In the genomic region with DNA sequence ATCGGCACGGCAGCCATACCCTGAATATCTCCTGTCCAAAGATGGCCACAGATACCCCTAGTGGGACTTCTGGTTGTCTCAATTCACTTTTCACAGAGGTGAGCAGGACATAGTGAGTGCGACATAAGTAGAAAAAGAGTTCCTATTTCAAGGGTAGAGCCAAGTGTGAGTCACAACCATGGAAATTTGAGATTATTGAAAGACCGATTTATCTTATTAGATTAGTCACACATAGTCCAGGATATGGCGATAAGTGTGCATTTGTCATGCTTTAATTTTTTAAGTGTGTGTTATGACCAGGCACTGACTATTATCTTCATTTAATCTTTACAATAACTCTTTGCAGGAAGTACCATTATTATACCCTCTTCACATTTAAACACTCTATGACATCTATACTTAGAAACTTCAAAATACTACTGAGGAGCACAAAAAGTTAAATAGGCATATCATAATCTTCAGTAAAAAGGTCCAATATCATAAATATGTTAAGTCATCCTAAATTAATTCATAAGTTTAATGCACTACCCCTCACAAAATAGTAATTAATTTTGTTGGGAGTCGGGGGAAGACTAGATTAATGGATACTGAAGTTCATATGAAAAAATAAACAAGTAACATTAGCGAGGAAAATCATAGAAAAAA, we compare ENCODE assay signal across 19 cellular contexts. TPM values are rescaled to one million over a fixed set of nuclear protein-coding genes. Genes with fewer than 3 reads are reported as not detected.
DNase-seq lines count a peak whose midpoint lies in the region; ATAC-seq and TF ChIP-seq lines count a peak whose summit lies in the region.
"Had no signal": no experiment of that assay in that cellular context is flagged by ENCODE, and none has a peak within 500 bp of the region (broad histone marks: within the 10 kb centered on the region; RNA-seq: fewer than 3 reads in every experiment).

No MANE protein-coding gene starts in this region.

- H3K14ac ChIP-seq in mesenchymal stem cell (ENCODE audit: low read length in 2 of 2): no peak overlapping the region

- H3K18ac ChIP-seq in mesenchymal stem cell (ENCODE audit: low read depth in 1 of 2, low read length in 2 of 2): no peak overlapping the region

- H2AK5ac ChIP-seq in mesenchymal stem cell (ENCODE audit: low read length, severe bottlenecking): no peak overlapping the region

- no peaks in the 10 kb centered on the region for H3K27me3 ChIP-seq in DOHH2 (ENCODE audit: control insufficient read depth, low read length)
- no peaks in the 10 kb centered on the region for H3K27me3 ChIP-seq in mesenchymal stem cell (ENCODE audit: control insufficient read depth in 1 of 2, insufficient read depth in 1 of 2, low read length in 2 of 2)

- TF ChIP-seq CTCF in DOHH2 (IDR thresholded peaks at IDR 0.05; ENCODE audit: low read depth, low read length, poor library complexity, severe bottlenecking) (no peak), astrocyte of the spinal cord (IDR thresholded peaks at IDR 0.05; ENCODE audit: low read depth, low read length) (no peak)

- no peak overlapping the region for H2AFZ ChIP-seq in mesenchymal stem cell (ENCODE audit: low read depth, low read length)

- peak overlapping the region; percentile 32 for H3K9ac ChIP-seq in mesenchymal stem cell (ENCODE audit: low read length)

- peaks cover 33% of the 10 kb centered on the region for H3K4me1 ChIP-seq in DOHH2 (ENCODE audit: control insufficient read depth, low read length)
- H3K4me1 ChIP-seq in mesenchymal stem cell (ENCODE audit: control insufficient read depth, insufficient read depth, low read depth, low read length): no peaks in the 10 kb centered on the region

- no peaks in the 10 kb centered on the region for H3F3A ChIP-seq in DOHH2 (ENCODE audit: control insufficient read depth, insufficient read depth)

- peak overlapping the region in 1 of 2 experiments; percentile 39 for H2BK12ac ChIP-seq in mesenchymal stem cell (ENCODE audit: low read length in 2 of 2)

- whole genome bisulfite sequencing in mesenchymal stem cell: 70% methylated on average over 3 of the region's 7 CpGs

- no peak overlapping the region for H2BK5ac ChIP-seq in mesenchymal stem cell (ENCODE audit: low read depth, low read length, poor library complexity, severe bottlenecking)

- H3K9me3 ChIP-seq in DOHH2 (ENCODE audit: control insufficient read depth, insufficient read depth, low read length) (no peaks in the 10 kb centered on the region), mesenchymal stem cell (ENCODE audit: control insufficient read depth, low read length) (no peaks in the 10 kb centered on the region)

- H3K79me2 ChIP-seq in DOHH2 (ENCODE audit: control insufficient read depth, low read length): no peaks in the 10 kb centered on the region

- no peak overlapping the region for H2BK15ac ChIP-seq in mesenchymal stem cell (ENCODE audit: low read depth, poor library complexity, severe bottlenecking)

- peak overlapping the region; percentile 15 for H4K8ac ChIP-seq in mesenchymal stem cell (ENCODE audit: low read length)

- H3K79me1 ChIP-seq in mesenchymal stem cell (replicated peaks; ENCODE audit: low read length, poor library complexity, severe bottlenecking): no peaks in the 10 kb centered on the region

- no peak overlapping the region for H3K23ac ChIP-seq in mesenchymal stem cell (ENCODE audit: low read length in 2 of 2)

- H3K4me2 ChIP-seq in DOHH2 (ENCODE audit: low read length): peak overlapping the region; percentile 61
- H3K4me2 ChIP-seq in mesenchymal stem cell (ENCODE audit: low read length, poor library complexity, severe bottlenecking): no peak overlapping the region

- H2BK120ac ChIP-seq in mesenchymal stem cell (ENCODE audit: low read depth, low read length): no peak overlapping the region

- H3K4me3 ChIP-seq in DOHH2 (ENCODE audit: low read length): peak overlapping the region; percentile 45
- no peak overlapping the region for H3K4me3 ChIP-seq in astrocyte of the spinal cord (ENCODE audit: low read depth, low read length)
- no peak overlapping the region for H3K4me3 ChIP-seq in mesenchymal stem cell (ENCODE audit: insufficient read depth in 1 of 2, low read depth in 1 of 2, low read length in 2 of 2)
- H3K4me3 ChIP-seq: skin epidermis had no signal

- H3K36me3 ChIP-seq in DOHH2 (ENCODE audit: control insufficient read depth, low read length) (no peaks in the 10 kb centered on the region), mesenchymal stem cell (ENCODE audit: control insufficient read depth in 1 of 2, insufficient read depth in 2 of 2, low read depth in 1 of 2, low read length in 2 of 2) (no peaks in the 10 kb centered on the region)

- H3K4ac ChIP-seq in mesenchymal stem cell (ENCODE audit: low read depth in 1 of 2, low read length in 2 of 2): no peak overlapping the region

- H4K20me1 ChIP-seq in DOHH2 (ENCODE audit: control insufficient read depth, insufficient read depth, low read depth, low read length): no peaks in the 10 kb centered on the region

- no peak for ATAC-seq in GM18502 (IDR thresholded peaks at IDR 0.05; ENCODE audit: poor library complexity, unreplicated experiment)
- ATAC-seq: stimulated activated naive CD8-positive, alpha-beta T cell treated with anti-CD3 and anti-CD28 coated beads, Interleukin-15, amount 100 ng/mL, for 72 hours had no signal

- 0 out of 2 replicates have a peak overlapping the region, but pooled peaks have one; percentile 13 for H3K27ac ChIP-seq in DOHH2 (ENCODE audit: low read depth, low read length)
- H3K27ac ChIP-seq in mesenchymal stem cell (ENCODE audit: low read length, poor library complexity, severe bottlenecking): no peak overlapping the region
- H3K27ac ChIP-seq: C4-2B, skin epidermis had no signal

- in situ Hi-C loops in astrocyte of the spinal cord (cut with HindIII; ENCODE audit: low sequenced_read_pairs): no loop called here

- peak; percentile 50 for DNase-seq in LHCN-M2 (ENCODE audit: low read depth)
- peak; percentile 73 for DNase-seq in astrocyte of the spinal cord (ENCODE audit: low read depth, low spot score)
- DNase-seq in mesenchymal stem cell: peak; percentile 71
- DNase-seq in epidermal melanocyte (ENCODE audit: insufficient read length, low spot score): no peak
- DNase-seq in stimulated activated CD4-positive, alpha-beta T cell treated with anti-CD3 and anti-CD28 coated beads, Interleukin-4, amount 100 ng/mL, for 1 hour: no peak
- no peak for DNase-seq in NCI-H2171 treated with DMSO at 0.1 percent for 48 hours (lab: John Stamatoyannopoulos, UW)
- DNase-seq: activated CD4-positive, alpha-beta T cell treated with anti-CD3 and anti-CD28 coated beads, Interleukin-2, amount 50 U/mL, for 1 hour; activated naive CD8-positive, alpha-beta T cell treated with anti-CD3 and anti-CD28 coated beads for 36 hours; cerebellar nuclear complex; head of caudate nucleus; NCI-H187; NCI-H526; occipital lobe; RPMI8226; stimulated activated naive CD8-positive, alpha-beta T cell treated with anti-CD3 and anti-CD28 coated beads, Interleukin-15, amount 100 ng/mL, for 72 hours had no signal

- H4K91ac ChIP-seq in mesenchymal stem cell (ENCODE audit: low read length): no peak overlapping the region

- H3K9me2 ChIP-seq in DOHH2 (replicated peaks; ENCODE audit: control insufficient read depth, low read length): no peaks in the 10 kb centered on the region

RNA-seq across cellular contexts. Expression of a gene that starts 13.4 kb away (rescaled TPM):
- 2.4 TPM in 2 replicates for total RNA-seq in LHCN-M2 (2014; rRNA removed)
- 5.6 TPM for polyA plus RNA-seq in LHCN-M2 (2012)
- polyA plus RNA-seq in mesenchymal stem cell (2013, experiment 1 of 2): 8.2 TPM
- 7.2 TPM for polyA plus RNA-seq in mesenchymal stem cell (2013, experiment 2 of 2)

Comparison
In these comparisons a context has a peak if more than half of its experiments do, and no peak if none do; other contexts are left out.
1. DNase-seq: peak in LHCN-M2 (single experiment), astrocyte of the spinal cord (single experiment) and mesenchymal stem cell (single experiment); none in epidermal melanocyte (single experiment), stimulated activated CD4-positive, alpha-beta T cell treated with anti-CD3 and anti-CD28 coated beads, Interleukin-4, amount 100 ng/mL, for 1 hour (single experiment) and NCI-H2171 treated with DMSO at 0.1 percent for 48 hours (single experiment).